Comparison of ENCODE assay signal across 3 cellular contexts in the genomic region with DNA sequence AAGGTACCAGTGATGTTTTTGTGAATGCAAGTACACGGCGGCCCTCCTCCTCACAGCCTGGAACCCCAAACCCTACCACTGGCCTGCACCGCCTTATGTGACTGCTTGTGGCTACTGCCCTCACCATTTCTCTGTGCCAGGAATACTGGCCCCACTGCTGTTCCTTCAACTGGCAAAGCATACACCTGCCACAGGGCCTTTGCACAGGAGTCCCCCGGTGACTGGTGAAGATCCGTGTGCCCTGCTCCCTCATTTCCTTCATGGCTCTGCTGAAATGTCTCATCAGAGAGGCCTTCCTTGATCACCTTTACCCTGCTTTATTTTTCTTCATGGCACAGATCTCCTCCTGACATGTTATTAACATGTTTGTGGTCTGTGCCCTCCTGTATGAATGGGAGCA.
A peak's percentile ranks its signal among the peaks of the same experiment; 100 is the strongest.
TF ChIP-seq lines count a peak whose summit lies in the region.

No MANE protein-coding gene starts in this region.

TF ChIP-seq in HEK293, 187 proteins besides CTCF, POLR2A, EP300 and RAD21:
- TF ChIP-seq ZNF580 (tag by site-specific recombination; IDR thresholded peaks at IDR 0.05) = peak; percentile 40; the same call in 1 of the 2 replicates
- TF ChIP-seq, protein P1, sequence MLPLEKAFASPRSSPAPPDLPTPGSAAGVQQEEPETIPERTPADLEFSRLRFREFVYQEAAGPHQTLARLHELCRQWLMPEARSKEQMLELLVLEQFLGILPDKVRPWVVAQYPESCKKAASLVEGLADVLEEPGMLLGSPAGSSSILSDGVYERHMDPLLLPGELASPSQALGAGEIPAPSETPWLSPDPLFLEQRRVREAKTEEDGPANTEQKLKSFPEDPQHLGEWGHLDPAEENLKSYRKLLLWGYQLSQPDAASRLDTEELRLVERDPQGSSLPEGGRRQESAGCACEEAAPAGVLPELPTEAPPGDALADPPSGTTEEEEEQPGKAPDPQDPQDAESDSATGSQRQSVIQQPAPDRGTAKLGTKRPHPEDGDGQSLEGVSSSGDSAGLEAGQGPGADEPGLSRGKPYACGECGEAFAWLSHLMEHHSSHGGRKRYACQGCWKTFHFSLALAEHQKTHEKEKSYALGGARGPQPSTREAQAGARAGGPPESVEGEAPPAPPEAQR (tag by site-specific recombination; IDR thresholded peaks at IDR 0.05) = no peak
- TF ChIP-seq ZNF623 (tag by site-specific recombination; IDR thresholded peaks at IDR 0.05) = peak; percentile 95

TF ChIP-seq in IMR-90, 13 proteins besides CTCF, POLR2A, EP300 and RAD21:
- TF ChIP-seq CEBPB (IDR thresholded peaks at IDR 0.05; ENCODE audit: low read depth, low read length) (no peak), RFX5 (IDR thresholded peaks at IDR 0.05; ENCODE audit: low read depth, low read length) (no peak), FOS (IDR thresholded peaks at IDR 0.05; ENCODE audit: low read depth, low read length) (no peak), SMC3 (IDR thresholded peaks at IDR 0.05; ENCODE audit: low read depth, low read length) (no peak), RCOR1 (IDR thresholded peaks at IDR 0.05; ENCODE audit: insufficient replicate concordance, low read length) (no peak), MAFK (IDR thresholded peaks at IDR 0.05; ENCODE audit: low read depth, low read length) (no peak), BHLHE40 (IDR thresholded peaks at IDR 0.05; ENCODE audit: low read depth, low read length) (no peak), CHD1 (IDR thresholded peaks at IDR 0.05; ENCODE audit: low read depth, low read length) (no peak), MXI1 (IDR thresholded peaks at IDR 0.05; ENCODE audit: borderline replicate concordance, low read depth, low read length) (no peak)

TF ChIP-seq in K562, 482 proteins besides CTCF, POLR2A, EP300 and RAD21:
- TF ChIP-seq RBM17 (IDR thresholded peaks at IDR 0.05; ENCODE audit: borderline replicate concordance, low read depth, low read length) = no peak
- peak; percentile 23 for TF ChIP-seq RBM25 (IDR thresholded peaks at IDR 0.05; ENCODE audit: low read depth, low read length, severe bottlenecking)
